Comparison of ENCODE assay signal across 7 cellular contexts in the genomic region with DNA sequence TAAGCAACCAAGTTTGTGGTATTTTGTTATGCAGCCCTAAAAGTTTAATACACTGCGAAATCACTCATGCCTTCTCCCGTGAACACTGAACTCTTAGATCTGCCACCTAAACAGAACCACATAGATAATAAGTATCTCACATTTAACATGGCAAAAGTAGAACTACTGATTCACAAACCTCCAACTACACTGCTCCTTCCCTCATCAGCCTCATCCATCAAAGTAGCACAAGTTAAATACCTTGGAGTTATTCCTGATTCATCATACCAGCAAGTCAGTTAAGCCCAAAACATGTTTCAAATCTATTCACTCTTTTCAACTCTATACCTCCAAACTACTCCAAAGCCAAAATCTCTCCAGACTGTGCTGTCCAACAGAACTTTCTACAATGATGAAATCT.
"Had no signal": no experiment of that assay in that cellular context is flagged by ENCODE, and none has a peak within 500 bp of the region (broad histone marks: within the 10 kb centered on the region; RNA-seq: fewer than 3 reads in every experiment).

No MANE protein-coding gene starts in this region.

- FAIRE-seq: HepG2, K562 had no signal

- H3K9ac ChIP-seq: GM23248 had no signal

- H2AFZ ChIP-seq: GM23248 had no signal

- H3K27ac ChIP-seq: GM23248 had no signal

- H3K4me1 Mint-ChIP-seq: H9 had no signal

- H3K27ac Mint-ChIP-seq: H9 had no signal

- H3K4me3 Mint-ChIP-seq: H9 had no signal

- DNase-seq: GM23248, GOT3, H9, HCEC 1CT, KG1 had no signal

- ATAC-seq: HepG2, K562 had no signal

- H3K9me3 Mint-ChIP-seq: H9 had no signal

- H3K4me3 ChIP-seq: GM23248, K562 had no signal
